Comparison of ENCODE assay signal across 20 cellular contexts in the genomic region with DNA sequence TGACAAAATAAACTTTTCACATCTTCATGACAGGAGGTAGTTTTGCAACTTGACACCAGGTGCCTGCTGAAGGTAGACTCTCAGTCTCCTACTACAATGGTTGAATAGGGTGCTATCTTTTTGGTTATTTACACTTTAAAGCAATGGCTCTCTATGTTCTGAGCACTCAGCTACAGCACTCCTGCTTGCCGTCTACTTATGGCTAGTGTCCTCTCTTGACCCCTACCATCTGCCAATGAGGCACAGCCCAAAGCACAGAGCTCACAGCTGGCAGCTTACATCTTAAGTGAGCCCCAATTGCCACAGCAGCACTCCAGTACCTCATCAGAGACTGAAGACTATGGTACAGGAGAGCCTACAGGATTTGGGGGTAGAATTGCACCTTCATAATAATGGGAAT. TPM values are rescaled to one million over a fixed set of nuclear protein-coding genes. Genes with fewer than 3 reads are reported as not detected.
A peak's percentile ranks its signal among the peaks of the same experiment; 100 is the strongest.
DNase-seq lines count a peak whose midpoint lies in the region; ATAC-seq and TF ChIP-seq lines count a peak whose summit lies in the region.
"Had no signal": no experiment of that assay in that cellular context is flagged by ENCODE, and none has a peak within 500 bp of the region (broad histone marks: within the 10 kb centered on the region; RNA-seq: fewer than 3 reads in every experiment).

No MANE protein-coding gene starts in this region.

- H3K4me3 Mint-ChIP-seq in natural killer cell (no peak overlapping the region), WTC11 (no peak overlapping the region)
- no peak overlapping the region for H3K4me3 Mint-ChIP-seq in natural killer cell treated with Interleukin-12 subunit alpha and Interleukin-12 subunit beta and Interleukin-15 and Interleukin-18, amount 100 ng/mL, for 72 hours
- H3K4me3 Mint-ChIP-seq: activated naive CD8-positive, alpha-beta T cell treated with anti-CD3 and anti-CD28 coated beads, Interleukin-2, amount 10 ng/mL, durations not matched to agents 7 days and 5 days; CD14-positive monocyte; nephron; stimulated activated naive B cell treated with anti-CD40 and anti-IgM and Interleukin-4, amounts not matched to agents 10 μg/mL and 1 μg/mL and 100 μg/mL, for 72 hours had no signal

- ATAC-seq in natural killer cell = no peak
- ATAC-seq in natural killer cell treated with Interleukin-12 subunit alpha and Interleukin-12 subunit beta and Interleukin-15 and Interleukin-18, amount 100 ng/mL, for 72 hours = no peak
- ATAC-seq in WTC11 = peak; percentile 44
- ATAC-seq in left ventricle myocardium superior = peak; percentile 72
- ATAC-seq: activated CD4-positive, CD25-positive, alpha-beta regulatory T cell treated with anti-CD3 and anti-CD28 coated beads, Interleukin-2, amount 50 U/mL, for 24 hours; GM12878; stimulated activated naive B cell treated with anti-CD40 and anti-IgM and Interleukin-4, amounts not matched to agents 10 μg/mL and 1 μg/mL and 100 μg/mL, for 72 hours had no signal

- CTCF ChIA-PET in WTC11 (lab: Charles Lee) = interaction anchor here (1.0 kb wide), 1 partner anchor 12 kb away, joined by 3 read pairs; a partner anchor contains a TSS

- H3K27me3 Mint-ChIP-seq in natural killer cell (ENCODE audit: low read depth in 2 of 2) (no peaks in the 10 kb centered on the region), WTC11 (ENCODE audit: low read depth) (no peaks in the 10 kb centered on the region; the same call in 1 of the 2 replicates)
- no peaks in the 10 kb centered on the region for H3K27me3 Mint-ChIP-seq in natural killer cell treated with Interleukin-12 subunit alpha and Interleukin-12 subunit beta and Interleukin-15 and Interleukin-18, amount 100 ng/mL, for 72 hours
- H3K27me3 Mint-ChIP-seq: activated naive CD8-positive, alpha-beta T cell treated with anti-CD3 and anti-CD28 coated beads, Interleukin-2, amount 10 ng/mL, durations not matched to agents 7 days and 5 days; stimulated activated naive B cell treated with anti-CD40 and anti-IgM and Interleukin-4, amounts not matched to agents 10 μg/mL and 1 μg/mL and 100 μg/mL, for 72 hours had no signal

- H3K36me3 Mint-ChIP-seq in natural killer cell (no peaks in the 10 kb centered on the region), WTC11 (peaks cover 6% of the 10 kb centered on the region; the same call in 1 of the 2 replicates)
- H3K36me3 Mint-ChIP-seq in natural killer cell treated with Interleukin-12 subunit alpha and Interleukin-12 subunit beta and Interleukin-15 and Interleukin-18, amount 100 ng/mL, for 72 hours = peaks cover 5% of the 10 kb centered on the region

- DNase-seq in natural killer cell (no peak), WTC11 (ENCODE audit: low spot score) (no peak), left ventricle myocardium superior (no peak), NCI-H2227 treated with DMSO at 0.1 percent for 48 hours (lab: John Stamatoyannopoulos, UW) (no peak), inferior parietal cortex (ENCODE audit: extremely low spot score) (no peak)
- no peak for DNase-seq in natural killer cell treated with Interleukin-12 subunit alpha and Interleukin-12 subunit beta and Interleukin-15 and Interleukin-18, amount 100 ng/mL, for 72 hours (ENCODE audit: low spot score)
- DNase-seq in activated effector memory CD4-positive, alpha-beta T cell treated with Interleukin-2 at 50 U/mL for 16 hours = no peak
- DNase-seq: activated naive CD8-positive, alpha-beta T cell treated with anti-CD3 and anti-CD28 coated beads, Interleukin-2, amount 10 ng/mL, durations not matched to agents 7 days and 5 days; DMS53; islet precursor cell; stimulated activated naive B cell treated with anti-CD40 and anti-IgM and Interleukin-4, amounts not matched to agents 10 μg/mL and 1 μg/mL and 100 μg/mL, for 72 hours; T1000; transverse colon had no signal

- H3K9me3 Mint-ChIP-seq in natural killer cell = no peaks in the 10 kb centered on the region
- H3K9me3 Mint-ChIP-seq in natural killer cell treated with Interleukin-12 subunit alpha and Interleukin-12 subunit beta and Interleukin-15 and Interleukin-18, amount 100 ng/mL, for 72 hours = no peaks in the 10 kb centered on the region
- no peaks in the 10 kb centered on the region for H3K9me3 Mint-ChIP-seq in WTC11
- H3K9me3 Mint-ChIP-seq: stimulated activated naive B cell treated with anti-CD40 and anti-IgM and Interleukin-4, amounts not matched to agents 10 μg/mL and 1 μg/mL and 100 μg/mL, for 72 hours had no signal

- H3K27ac Mint-ChIP-seq in natural killer cell (peak overlapping the region; percentile 34 to 35), WTC11 (no peak overlapping the region)
- H3K27ac Mint-ChIP-seq in natural killer cell treated with Interleukin-12 subunit alpha and Interleukin-12 subunit beta and Interleukin-15 and Interleukin-18, amount 100 ng/mL, for 72 hours = no peak overlapping the region
- H3K27ac Mint-ChIP-seq: activated naive CD8-positive, alpha-beta T cell treated with anti-CD3 and anti-CD28 coated beads, Interleukin-2, amount 10 ng/mL, durations not matched to agents 7 days and 5 days; nephron; stimulated activated naive B cell treated with anti-CD40 and anti-IgM and Interleukin-4, amounts not matched to agents 10 μg/mL and 1 μg/mL and 100 μg/mL, for 72 hours had no signal

- POLR2A ChIA-PET in WTC11 (lab: Charles Lee) = no interaction called here

- H3K4me1 Mint-ChIP-seq in natural killer cell (peaks cover 64 to 69% of the 10 kb centered on the region in 2 donors), WTC11 (peaks cover 24% of the 10 kb centered on the region)
- H3K4me1 Mint-ChIP-seq in natural killer cell treated with Interleukin-12 subunit alpha and Interleukin-12 subunit beta and Interleukin-15 and Interleukin-18, amount 100 ng/mL, for 72 hours (ENCODE audit: low read depth in 2 of 2) = peaks cover 39 to 51% of the 10 kb centered on the region in 2 donors
- H3K4me1 Mint-ChIP-seq: nephron had no signal

- intact Hi-C loops in natural killer cell (cut with micrococcal nuclease) (no loop called here), left ventricle myocardium superior (cut with micrococcal nuclease) (no loop called here)

- H3K27ac ChIP-seq in temporal lobe (ENCODE audit: low read depth, low read length) = peak overlapping the region; percentile 72
- H3K27ac ChIP-seq: coronary artery, hepatocyte, transverse colon had no signal

- no peak for TF ChIP-seq CTCF in natural killer cell (IDR thresholded peaks at IDR 0.05)
- no peak for TF ChIP-seq CTCF in WTC11 (IDR thresholded peaks at IDR 0.05)

TF ChIP-seq in WTC11, 78 proteins besides CTCF, POLR2A, EP300 and RAD21 (continues in another document):
- TF ChIP-seq, protein P1, sequence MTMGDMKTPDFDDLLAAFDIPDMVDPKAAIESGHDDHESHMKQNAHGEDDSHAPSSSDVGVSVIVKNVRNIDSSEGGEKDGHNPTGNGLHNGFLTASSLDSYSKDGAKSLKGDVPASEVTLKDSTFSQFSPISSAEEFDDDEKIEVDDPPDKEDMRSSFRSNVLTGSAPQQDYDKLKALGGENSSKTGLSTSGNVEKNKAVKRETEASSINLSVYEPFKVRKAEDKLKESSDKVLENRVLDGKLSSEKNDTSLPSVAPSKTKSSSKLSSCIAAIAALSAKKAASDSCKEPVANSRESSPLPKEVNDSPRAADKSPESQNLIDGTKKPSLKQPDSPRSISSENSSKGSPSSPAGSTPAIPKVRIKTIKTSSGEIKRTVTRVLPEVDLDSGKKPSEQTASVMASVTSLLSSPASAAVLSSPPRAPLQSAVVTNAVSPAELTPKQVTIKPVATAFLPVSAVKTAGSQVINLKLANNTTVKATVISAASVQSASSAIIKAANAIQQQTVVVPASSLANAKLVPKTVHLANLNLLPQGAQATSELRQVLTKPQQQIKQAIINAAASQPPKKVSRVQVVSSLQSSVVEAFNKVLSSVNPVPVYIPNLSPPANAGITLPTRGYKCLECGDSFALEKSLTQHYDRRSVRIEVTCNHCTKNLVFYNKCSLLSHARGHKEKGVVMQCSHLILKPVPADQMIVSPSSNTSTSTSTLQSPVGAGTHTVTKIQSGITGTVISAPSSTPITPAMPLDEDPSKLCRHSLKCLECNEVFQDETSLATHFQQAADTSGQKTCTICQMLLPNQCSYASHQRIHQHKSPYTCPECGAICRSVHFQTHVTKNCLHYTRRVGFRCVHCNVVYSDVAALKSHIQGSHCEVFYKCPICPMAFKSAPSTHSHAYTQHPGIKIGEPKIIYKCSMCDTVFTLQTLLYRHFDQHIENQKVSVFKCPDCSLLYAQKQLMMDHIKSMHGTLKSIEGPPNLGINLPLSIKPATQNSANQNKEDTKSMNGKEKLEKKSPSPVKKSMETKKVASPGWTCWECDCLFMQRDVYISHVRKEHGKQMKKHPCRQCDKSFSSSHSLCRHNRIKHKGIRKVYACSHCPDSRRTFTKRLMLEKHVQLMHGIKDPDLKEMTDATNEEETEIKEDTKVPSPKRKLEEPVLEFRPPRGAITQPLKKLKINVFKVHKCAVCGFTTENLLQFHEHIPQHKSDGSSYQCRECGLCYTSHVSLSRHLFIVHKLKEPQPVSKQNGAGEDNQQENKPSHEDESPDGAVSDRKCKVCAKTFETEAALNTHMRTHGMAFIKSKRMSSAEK (CRISPR knock-in tag; IDR thresholded peaks at IDR 0.05; ENCODE audit: borderline replicate concordance) = no peak
- TF ChIP-seq ZNF138 (CRISPR knock-in tag; conservative IDR thresholded peaks at IDR 0.05) (no peak), CREM (CRISPR knock-in tag; IDR thresholded peaks at IDR 0.05) (no peak), KAT7 (CRISPR knock-in tag; IDR thresholded peaks at IDR 0.05; ENCODE audit: borderline replicate concordance) (no peak)

RNA-seq across cellular contexts. Expression of a gene that starts 11.4 kb away (rescaled TPM):
- 10 to 100 TPM; 21.2 to 24.4 (median 24.4) TPM for total RNA-seq in natural killer cell
- 10 to 100 TPM; 15.7 to 19.6 TPM for total RNA-seq in natural killer cell treated with Interleukin-12 subunit alpha and Interleukin-12 subunit beta and Interleukin-15 and Interleukin-18, amount 100 ng/mL, for 72 hours
- total RNA-seq in WTC11 (2021) = 27.2 to 34.9 TPM (median 30.1 TPM) in 3 replicates
- 3.1 TPM for total RNA-seq in left ventricle myocardium superior
- 47.5 TPM for total RNA-seq in temporal lobe

RNA-seq across cellular contexts. Expression of a gene that starts 41.0 kb away (rescaled TPM):
- total RNA-seq in natural killer cell (10 to 100 TPM; 11.4 to 22.9 (median 14.7) TPM), WTC11 (2021) (48.4 to 52.0 TPM (median 49.7 TPM) in 3 replicates), left ventricle myocardium superior (1.4 TPM), temporal lobe (22.9 TPM)
- total RNA-seq in natural killer cell treated with Interleukin-12 subunit alpha and Interleukin-12 subunit beta and Interleukin-15 and Interleukin-18, amount 100 ng/mL, for 72 hours = 10 to 100 TPM in 1 of 2 donors, 1 to 10 TPM in 1; 9.7 to 17.2 TPM

Comparison
In these comparisons a context has a peak if more than half of its experiments do, and no peak if none do; other contexts are left out.
1. H3K27ac Mint-ChIP-seq: peak in natural killer cell (2 of 2); none in natural killer cell treated with Interleukin-12 subunit alpha and Interleukin-12 subunit beta and Interleukin-15 and Interleukin-18, amount 100 ng/mL, for 72 hours (0 of 2) and WTC11 (single experiment).
2. ATAC-seq: peak in WTC11 (single experiment) and left ventricle myocardium superior (single experiment); none in natural killer cell (0 of 3) and natural killer cell treated with Interleukin-12 subunit alpha and Interleukin-12 subunit beta and Interleukin-15 and Interleukin-18, amount 100 ng/mL, for 72 hours (0 of 2).